In the genomic region with DNA sequence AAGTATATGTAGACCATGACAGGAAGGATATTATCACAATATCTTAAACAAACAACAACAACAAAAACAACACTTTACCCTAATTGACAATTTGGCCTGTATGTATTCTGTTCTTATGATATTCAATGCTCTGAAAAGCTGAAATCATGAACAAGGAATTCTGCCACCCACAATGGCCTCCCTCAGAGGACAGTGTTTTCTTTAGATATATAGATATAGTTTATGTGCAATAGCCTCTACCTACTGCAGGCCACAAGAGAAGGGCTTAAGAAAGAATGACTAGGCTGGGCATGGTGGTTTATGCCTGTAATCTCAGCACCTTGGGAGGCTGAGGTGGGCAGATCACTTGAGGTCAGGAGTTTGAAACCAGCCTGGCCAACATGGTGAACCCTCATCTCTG, we compare ENCODE assay signal across 28 cellular contexts.
"Had no signal": no experiment of that assay in that cellular context is flagged by ENCODE, and none has a peak within 500 bp of the region (broad histone marks: within the 10 kb centered on the region; RNA-seq: fewer than 3 reads in every experiment).

No MANE protein-coding gene starts in this region.

- DNase-seq: hypothalamus; immature natural killer cell; kidney; left colon; left lung; midbrain; naive thymus-derived CD8-positive, alpha-beta T cell; occipital lobe; right lobe of liver; stimulated activated CD4-positive, alpha-beta T cell treated with anti-CD3 and anti-CD28 coated beads, Interleukin-15, amount 100 ng/mL, for 24 hours; stimulated activated CD4-positive, alpha-beta T cell treated with anti-CD3 and anti-CD28 coated beads, Interleukin-2, amount 100 ng/mL, for 24 hours; stimulated activated CD4-positive, alpha-beta T cell treated with anti-CD3 and anti-CD28 coated beads, Interleukin-4, amount 100 ng/mL, for 1 hour; stimulated activated naive B cell treated with anti-CD40 and anti-IgM and Interleukin-4, amounts not matched to agents 10 μg/mL and 1 μg/mL and 100 μg/mL, for 72 hours; stimulated activated naive CD8-positive, alpha-beta T cell treated with anti-CD3 and anti-CD28 coated beads, Interleukin-15, Interleukin-2, amounts not matched to agents 100 U/mL and 50 U/mL, for 24 hours; stomach; testis; thyroid gland; transverse colon; upper lobe of left lung had no signal

- H3K4me3 Mint-ChIP-seq: immature natural killer cell; memory B cell; naive thymus-derived CD8-positive, alpha-beta T cell; nephron; neural crest cell; stimulated activated naive B cell treated with anti-CD40 and anti-IgM and Interleukin-4, amounts not matched to agents 10 μg/mL and 1 μg/mL and 100 μg/mL, for 72 hours had no signal

- H3K27ac ChIP-seq: left lung, neutrophil, parathyroid adenoma, right atrium auricular region, right lobe of liver, stomach, testis, thyroid gland, transverse colon, upper lobe of left lung, vagina had no signal

- ATAC-seq: left colon; left lung; naive thymus-derived CD8-positive, alpha-beta T cell; right lobe of liver; stimulated activated naive B cell treated with anti-CD40 and anti-IgM and Interleukin-4, amounts not matched to agents 10 μg/mL and 1 μg/mL and 100 μg/mL, for 72 hours; stimulated activated naive CD8-positive, alpha-beta T cell treated with anti-CD3 and anti-CD28 coated beads, Interleukin-15, Interleukin-2, amounts not matched to agents 100 U/mL and 50 U/mL, for 24 hours had no signal

- H3K9ac ChIP-seq: parathyroid adenoma had no signal

- H3K4me1 ChIP-seq: left lung, parathyroid adenoma, right atrium auricular region, right lobe of liver, stomach, testis, thyroid gland, transverse colon, upper lobe of left lung, vagina had no signal

- H3K27me3 ChIP-seq: left lung, neutrophil, right atrium auricular region, right lobe of liver, stomach, testis, thyroid gland, transverse colon, upper lobe of left lung, vagina had no signal

- H3K27me3 Mint-ChIP-seq: memory B cell; naive thymus-derived CD8-positive, alpha-beta T cell; stimulated activated naive B cell treated with anti-CD40 and anti-IgM and Interleukin-4, amounts not matched to agents 10 μg/mL and 1 μg/mL and 100 μg/mL, for 72 hours had no signal

- H3K36me3 ChIP-seq: left lung, neutrophil, right atrium auricular region, right lobe of liver, stomach, thyroid gland, transverse colon, upper lobe of left lung, vagina had no signal

- H3K4me3 ChIP-seq: left lung, lung, right atrium auricular region, right lobe of liver, smooth muscle cell, stomach, testis, thyroid gland, transverse colon, upper lobe of left lung, vagina had no signal

- H3K27ac Mint-ChIP-seq: immature natural killer cell, memory B cell, nephron had no signal

- H3K4me1 Mint-ChIP-seq: immature natural killer cell, memory B cell, nephron had no signal

- H3K36me3 Mint-ChIP-seq: immature natural killer cell had no signal

- H3K9me3 ChIP-seq: neutrophil, right atrium auricular region, right lobe of liver, stomach, testis, thyroid gland, transverse colon, upper lobe of left lung, vagina had no signal
